ENCODE assay signal across 1 cellular context in the genomic region with DNA sequence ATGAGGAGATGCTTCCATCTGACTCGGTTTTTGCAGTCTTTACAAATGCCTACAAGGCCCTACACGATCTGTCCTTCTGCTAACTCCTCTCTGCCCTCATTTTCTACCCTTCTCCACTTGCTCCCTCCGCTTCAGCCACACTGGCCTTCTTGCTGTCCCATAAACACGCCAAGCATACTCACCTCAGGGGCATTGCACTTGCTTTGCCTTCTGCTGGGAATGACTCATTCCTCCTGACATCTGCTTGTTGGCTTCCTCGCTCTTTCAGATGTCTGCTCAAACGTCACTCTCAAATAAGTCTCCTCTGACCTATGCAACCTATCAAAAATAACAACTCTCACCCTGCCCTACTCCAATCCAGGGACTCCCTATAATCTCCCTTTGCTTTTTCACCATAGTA.
TF ChIP-seq lines count a peak whose summit lies in the region.

No MANE protein-coding gene starts in this region.

TF ChIP-seq in IMR-90, 13 proteins besides CTCF, POLR2A, EP300 and RAD21:
- no peak for TF ChIP-seq BHLHE40 (IDR thresholded peaks at IDR 0.05; ENCODE audit: low read depth, low read length)
